Comparison of ENCODE assay signal across 26 cellular contexts in genomic region chr10:109327266-109327665, GRCh38.
"Had no signal": no experiment of that assay in that cellular context is flagged by ENCODE, and none has a peak within 500 bp of the region (broad histone marks: within the 10 kb centered on the region; RNA-seq: fewer than 3 reads in every experiment).

No MANE protein-coding gene starts in this region.

- H3K4me1 ChIP-seq: esophagus muscularis mucosa, foreskin keratinocyte, heart right ventricle, left lung, prostate gland, right atrium auricular region, spleen, tibial nerve, upper lobe of left lung, uterus had no signal

- H3K36me3 ChIP-seq: esophagus muscularis mucosa, heart right ventricle, left lung, prostate gland, right atrium auricular region, spleen, thoracic aorta, tibial nerve, upper lobe of left lung, uterus had no signal

- H3K4me3 ChIP-seq: coronary artery, esophagus muscularis mucosa, heart right ventricle, left lung, prostate gland, right atrium auricular region, skin epidermis, spleen, thoracic aorta, tibial nerve, upper lobe of left lung, uterus had no signal

- H3K4me3 Mint-ChIP-seq: naive thymus-derived CD8-positive, alpha-beta T cell; nephron progenitor cell; stimulated activated memory B cell treated with anti-CD40 and anti-IgM and Interleukin-4, amounts not matched to agents 10 μg/mL and 1 μg/mL and 100 μg/mL, for 72 hours had no signal

- H3K9me3 Mint-ChIP-seq: nephron progenitor cell; stimulated activated memory B cell treated with anti-CD40 and anti-IgM and Interleukin-4, amounts not matched to agents 10 μg/mL and 1 μg/mL and 100 μg/mL, for 72 hours had no signal

- H3K36me3 Mint-ChIP-seq: naive thymus-derived CD8-positive, alpha-beta T cell; stimulated activated memory B cell treated with anti-CD40 and anti-IgM and Interleukin-4, amounts not matched to agents 10 μg/mL and 1 μg/mL and 100 μg/mL, for 72 hours had no signal

- H3K27ac ChIP-seq: coronary artery, esophagus muscularis mucosa, foreskin keratinocyte, heart right ventricle, left lung, prostate gland, right atrium auricular region, skin epidermis, spleen, thoracic aorta, tibial nerve, upper lobe of left lung, uterus had no signal

- H3K9me3 ChIP-seq: esophagus muscularis mucosa, heart right ventricle, left lung, prostate gland, right atrium auricular region, thoracic aorta, tibial nerve, upper lobe of left lung, uterus had no signal

- H3K27me3 Mint-ChIP-seq: naive thymus-derived CD8-positive, alpha-beta T cell; stimulated activated memory B cell treated with anti-CD40 and anti-IgM and Interleukin-4, amounts not matched to agents 10 μg/mL and 1 μg/mL and 100 μg/mL, for 72 hours had no signal

- ATAC-seq: foreskin keratinocyte; heart right ventricle; left cardiac atrium; left lung; naive thymus-derived CD8-positive, alpha-beta T cell; sciatic nerve; stimulated activated memory B cell treated with anti-CD40 and anti-IgM and Interleukin-4, amounts not matched to agents 10 μg/mL and 1 μg/mL and 100 μg/mL, for 72 hours; stimulated activated naive CD8-positive, alpha-beta T cell treated with anti-CD3 and anti-CD28 coated beads, Interleukin-15, Interleukin-2, amounts not matched to agents 100 U/mL and 50 U/mL, for 24 hours had no signal

- DNase-seq: dermis blood vessel endothelial cell; effector memory CD4-positive, alpha-beta T cell; foreskin keratinocyte; glutamatergic neuron; heart right ventricle; hippocampal formation; left cardiac atrium; left lung; naive thymus-derived CD8-positive, alpha-beta T cell; nephron progenitor cell; nucleus accumbens; spleen; stimulated activated CD4-positive, alpha-beta T cell treated with anti-CD3 and anti-CD28 coated beads, Interleukin-4, amount 100 ng/mL, for 4 hours; stimulated activated naive CD8-positive, alpha-beta T cell treated with anti-CD3 and anti-CD28 coated beads, Interleukin-15, Interleukin-2, amounts not matched to agents 100 U/mL and 50 U/mL, for 24 hours; substantia nigra; upper lobe of left lung; uterus had no signal

- H3K4me1 Mint-ChIP-seq: naive thymus-derived CD8-positive, alpha-beta T cell; nephron progenitor cell; stimulated activated memory B cell treated with anti-CD40 and anti-IgM and Interleukin-4, amounts not matched to agents 10 μg/mL and 1 μg/mL and 100 μg/mL, for 72 hours had no signal

- H3K27ac Mint-ChIP-seq: naive thymus-derived CD8-positive, alpha-beta T cell; nephron progenitor cell; stimulated activated memory B cell treated with anti-CD40 and anti-IgM and Interleukin-4, amounts not matched to agents 10 μg/mL and 1 μg/mL and 100 μg/mL, for 72 hours had no signal

- H3K27me3 ChIP-seq: esophagus muscularis mucosa, foreskin keratinocyte, left lung, right atrium auricular region, spleen, tibial nerve, upper lobe of left lung, uterus had no signal
